16 cellular contexts compared by ENCODE assay signal in the genomic region with DNA sequence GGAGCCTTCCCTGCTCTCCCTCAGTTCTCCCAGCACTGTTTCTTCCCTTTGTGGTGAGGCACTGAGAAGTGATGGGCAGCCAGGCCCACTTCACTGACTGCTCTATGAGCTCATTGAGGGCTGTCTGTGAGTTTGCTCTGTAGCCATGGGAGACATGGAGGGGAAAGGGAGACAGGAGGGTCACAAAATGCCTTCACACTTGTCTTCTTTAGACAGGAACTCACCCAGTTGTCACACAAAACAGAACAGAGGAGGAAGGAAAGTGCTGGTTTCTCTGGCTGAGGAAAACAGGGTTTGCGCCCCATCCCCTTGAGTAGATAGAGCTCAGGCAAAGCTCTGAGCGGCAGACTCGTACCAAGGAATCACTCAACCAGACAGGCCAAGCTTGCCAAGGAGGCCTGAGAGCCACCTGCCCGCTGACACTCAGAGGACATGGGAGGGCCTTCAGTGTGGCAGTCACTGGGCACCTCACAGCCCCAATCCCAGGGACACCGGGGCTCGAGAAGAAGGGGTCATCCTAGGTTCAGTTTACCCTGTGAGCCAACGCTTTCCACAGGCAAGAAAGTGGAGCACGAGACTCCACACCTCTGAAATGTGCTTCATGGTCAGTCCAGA.
A peak's percentile ranks its signal among the peaks of the same experiment; 100 is the strongest.
DNase-seq lines count a peak whose midpoint lies in the region; ATAC-seq and TF ChIP-seq lines count a peak whose summit lies in the region.
"Had no signal": no experiment of that assay in that cellular context is flagged by ENCODE, and none has a peak within 500 bp of the region (broad histone marks: within the 10 kb centered on the region; RNA-seq: fewer than 3 reads in every experiment).

No MANE protein-coding gene starts in this region.

- intact Hi-C loops in esophagus muscularis mucosa (cut with DNase I) (no loop called here), thyroid gland (cut with DNase I) (no loop called here), testis (cut with DNase I; ENCODE audit: low total_unique reads) (no loop called here)

- peak; percentile 23 for DNase-seq in activated CD8-positive, alpha-beta memory T cell treated with anti-CD3 and anti-CD28 coated beads, Interleukin-2, amount 10 ng/mL, durations not matched to agents 7 days and 5 days
- DNase-seq in activated CD8-positive, alpha-beta memory T cell treated with anti-CD3 and anti-CD28 coated beads, Interleukin-2, amount 50 U/mL, for 4 hours: no peak
- peak; percentile 62 for DNase-seq in cerebellar cortex (ENCODE audit: low spot score)
- peak; percentile 91 for DNase-seq in esophagus muscularis mucosa (ENCODE audit: extremely low spot score)
- peak; percentile 90 to 92 for DNase-seq in thyroid gland
- DNase-seq in testis: no peak
- no peak for DNase-seq in CD1c-positive myeloid dendritic cell (ENCODE audit: extremely low spot score)
- DNase-seq: ACHN; Calu3; CD4-positive, alpha-beta T cell; DMS 273 treated with DMSO at 0.1 percent for 48 hours; H7 had no signal

- TF ChIP-seq POLR2A in esophagus muscularis mucosa (IDR thresholded peaks at IDR 0.05; ENCODE audit: low read depth): no peak
- TF ChIP-seq POLR2A in thyroid gland (IDR thresholded peaks at IDR 0.05): no peak
- no peak for TF ChIP-seq POLR2A in testis (IDR thresholded peaks at IDR 0.05)

- H3K27ac ChIP-seq in esophagus muscularis mucosa (replicated peaks in 1 of 4): no peak overlapping the region
- peak overlapping the region; percentile 41 to 67 (median 61) for H3K27ac ChIP-seq in thyroid gland
- no peak overlapping the region for H3K27ac ChIP-seq in testis
- H3K27ac ChIP-seq: BLaER1 treated with 17β-estradiol and CSF1 and Interleukin-3, amounts not matched to agents 10 nM and 100 nM had no signal

- H3K36me3 ChIP-seq in esophagus muscularis mucosa (no peaks in the 10 kb centered on the region), thyroid gland (no peaks in the 10 kb centered on the region), testis (ENCODE audit: low read depth, missing control alignments) (no peaks in the 10 kb centered on the region)
- H3K36me3 ChIP-seq: BLaER1 treated with 17β-estradiol and CSF1 and Interleukin-3, amounts not matched to agents 10 nM and 100 nM had no signal

- peaks cover 40% of the 10 kb centered on the region for H3K27me3 Mint-ChIP-seq in activated CD8-positive, alpha-beta memory T cell treated with anti-CD3 and anti-CD28 coated beads, Interleukin-2, amount 10 ng/mL, durations not matched to agents 7 days and 5 days

- H3K36me3 Mint-ChIP-seq in activated CD8-positive, alpha-beta memory T cell treated with anti-CD3 and anti-CD28 coated beads, Interleukin-2, amount 10 ng/mL, durations not matched to agents 7 days and 5 days: no peaks in the 10 kb centered on the region

- H3K4me3 ChIP-seq in esophagus muscularis mucosa (no peak overlapping the region), thyroid gland (replicated peaks in 1 of 3) (no peak overlapping the region), testis (peak overlapping the region in 1 of 2 donors; percentile 14)
- H3K4me3 ChIP-seq: BLaER1 treated with 17β-estradiol and CSF1 and Interleukin-3, amounts not matched to agents 10 nM and 100 nM; GM23338 had no signal

- no peaks in the 10 kb centered on the region for H3K4me1 ChIP-seq in esophagus muscularis mucosa
- H3K4me1 ChIP-seq in thyroid gland: peaks cover 9 to 25% of the 10 kb centered on the region in 2 donors
- no peaks in the 10 kb centered on the region for H3K4me1 ChIP-seq in testis
- H3K4me1 ChIP-seq: BLaER1 treated with 17β-estradiol and CSF1 and Interleukin-3, amounts not matched to agents 10 nM and 100 nM had no signal

- TF ChIP-seq CTCF in esophagus muscularis mucosa (IDR thresholded peaks at IDR 0.05) (no peak), thyroid gland (IDR thresholded peaks at IDR 0.05) (peak in 1 of 6 experiments; percentile 15), testis (IDR thresholded peaks at IDR 0.05) (no peak)

- 97% methylated on average over 6 of the region's 8 CpGs for WGBS in esophagus muscularis mucosa
- 50 to 53% methylated on average over 8 of the region's 8 CpGs for WGBS in thyroid gland, 2 donors
- 35 to 78% methylated on average over 8 of the region's 8 CpGs for WGBS in testis, 2 donors

- CTCF ChIA-PET in activated CD8-positive, alpha-beta memory T cell treated with anti-CD3 and anti-CD28 coated beads, Interleukin-2, amount 10 ng/mL, durations not matched to agents 7 days and 5 days (lab: Charles Lee): no interaction called here

- no peak overlapping the region for H3K27ac Mint-ChIP-seq in activated CD8-positive, alpha-beta memory T cell treated with anti-CD3 and anti-CD28 coated beads, Interleukin-2, amount 10 ng/mL, durations not matched to agents 7 days and 5 days
- H3K27ac Mint-ChIP-seq: CD4-positive, alpha-beta T cell; GM23338 had no signal

- no peak for ATAC-seq in activated CD8-positive, alpha-beta memory T cell treated with anti-CD3 and anti-CD28 coated beads, Interleukin-2, amount 10 ng/mL, durations not matched to agents 7 days and 5 days
- ATAC-seq in HG03280 (IDR thresholded peaks at IDR 0.05; ENCODE audit: unreplicated experiment): no peak
- ATAC-seq: GM23338, HepG2 had no signal

- no peak overlapping the region for H3K4me3 Mint-ChIP-seq in activated CD8-positive, alpha-beta memory T cell treated with anti-CD3 and anti-CD28 coated beads, Interleukin-2, amount 10 ng/mL, durations not matched to agents 7 days and 5 days
- H3K4me3 Mint-ChIP-seq: CD4-positive, alpha-beta T cell; GM23338 had no signal

- H3K27me3 ChIP-seq in esophagus muscularis mucosa: peaks cover 0 to 19% (median 0%) of the 10 kb centered on the region in 4 donors
- no peaks in the 10 kb centered on the region for H3K27me3 ChIP-seq in thyroid gland
- H3K27me3 ChIP-seq in testis: no peaks in the 10 kb centered on the region
- H3K27me3 ChIP-seq: BLaER1 treated with 17β-estradiol and CSF1 and Interleukin-3, amounts not matched to agents 10 nM and 100 nM had no signal

- TF ChIP-seq EP300 in esophagus muscularis mucosa (IDR thresholded peaks at IDR 0.05): no peak

- no peaks in the 10 kb centered on the region for H3K4me1 Mint-ChIP-seq in activated CD8-positive, alpha-beta memory T cell treated with anti-CD3 and anti-CD28 coated beads, Interleukin-2, amount 10 ng/mL, durations not matched to agents 7 days and 5 days

- H3K9me3 ChIP-seq in esophagus muscularis mucosa: no peaks in the 10 kb centered on the region
- H3K9me3 ChIP-seq in thyroid gland: no peaks in the 10 kb centered on the region
- H3K9me3 ChIP-seq in testis: no peaks in the 10 kb centered on the region
- H3K9me3 ChIP-seq: BLaER1 treated with 17β-estradiol and CSF1 and Interleukin-3, amounts not matched to agents 10 nM and 100 nM had no signal

- no peaks in the 10 kb centered on the region for H3K9me3 Mint-ChIP-seq in activated CD8-positive, alpha-beta memory T cell treated with anti-CD3 and anti-CD28 coated beads, Interleukin-2, amount 10 ng/mL, durations not matched to agents 7 days and 5 days (ENCODE audit: low read depth)
- H3K9me3 Mint-ChIP-seq: CD4-positive, alpha-beta T cell; GM23338 had no signal

Comparison
In these comparisons a context has a peak if more than half of its experiments do, and no peak if none do; other contexts are left out.
1. DNase-seq: peak in activated CD8-positive, alpha-beta memory T cell treated with anti-CD3 and anti-CD28 coated beads, Interleukin-2, amount 10 ng/mL, durations not matched to agents 7 days and 5 days (single experiment), cerebellar cortex (single experiment), esophagus muscularis mucosa (single experiment) and thyroid gland (2 of 2); none in activated CD8-positive, alpha-beta memory T cell treated with anti-CD3 and anti-CD28 coated beads, Interleukin-2, amount 50 U/mL, for 4 hours (single experiment), testis (single experiment) and CD1c-positive myeloid dendritic cell (single experiment).
2. H3K27ac ChIP-seq: peak in thyroid gland (3 of 3); none in esophagus muscularis mucosa (0 of 4) and testis (0 of 2).